Comparison of ENCODE assay signal across 29 cellular contexts in the genomic region with DNA sequence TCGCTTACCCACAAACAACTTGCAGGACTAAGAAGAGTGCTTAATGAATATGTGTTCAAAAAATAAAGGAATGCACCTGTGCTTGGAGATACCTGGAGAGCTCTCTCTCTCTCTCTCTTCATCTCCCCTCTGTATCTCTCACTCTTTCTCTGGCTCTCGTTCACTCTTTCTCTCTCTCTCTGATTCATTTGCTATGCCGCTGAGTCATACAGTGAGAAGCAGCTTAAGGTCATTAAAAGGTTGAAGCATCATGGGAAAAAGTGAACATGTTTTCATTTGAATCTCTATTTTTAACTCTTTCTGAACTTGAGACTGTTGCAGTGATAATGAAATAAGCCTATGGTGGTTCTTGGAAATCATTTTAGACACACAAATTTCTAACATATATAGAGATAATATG.
DNase-seq lines count a peak whose midpoint lies in the region; ATAC-seq, FAIRE-seq and TF ChIP-seq lines count a peak whose summit lies in the region.
"Had no signal": no experiment of that assay in that cellular context is flagged by ENCODE, and none has a peak within 500 bp of the region (broad histone marks: within the 10 kb centered on the region; RNA-seq: fewer than 3 reads in every experiment).

No MANE protein-coding gene starts in this region.

- no peak overlapping the region for H3K27ac ChIP-seq in aorta (ENCODE audit: low read depth in 1 of 2, low read length in 2 of 2)
- H3K27ac ChIP-seq: breast epithelium, coronary artery, heart right ventricle, SJSA1, spleen had no signal

- DNase-seq in A172 (ENCODE audit: low spot score) (peak; percentile 70), HFF-Myc (ENCODE audit: extremely low read depth, low read depth) (peak; percentile 16), amniotic epithelial cell (ENCODE audit: low read depth) (peak; percentile 78), fibroblast of villous mesenchyme (ENCODE audit: low read depth) (peak; percentile 0), HTR-8/SVneo (ENCODE audit: insufficient read length, low spot score) (no peak), ureter (ENCODE audit: low spot score) (no peak), aorta (no peak), NCI-H748 (lab: John Stamatoyannopoulos, UW; ENCODE audit: unreplicated experiment) (no peak)
- DNase-seq: 8988T; activated CD4-positive, alpha-beta T cell treated with anti-CD3 and anti-CD28 coated beads for 36 hours; activated CD8-positive, alpha-beta memory T cell treated with anti-CD3 and anti-CD28 coated beads for 24 hours; activated T-cell treated with anti-CD3 and anti-CD28 coated beads, Interleukin-2, amount 50 U/mL, for 1 hour; DMS79 treated with DMSO at 0.1 percent for 48 hours; endodermal cell; heart right ventricle; left cardiac atrium; MG63; naive thymus-derived CD4-positive, alpha-beta T cell; NCI-H1436; NCI-H2107; NCI-H510A treated with DMSO at 0.1 percent for 48 hours; retina; spleen; stimulated activated CD4-positive, alpha-beta T cell treated with anti-CD3 and anti-CD28 coated beads, Interleukin-2, amount 100 ng/mL, for 48 hours had no signal

- FAIRE-seq in HTR-8/SVneo (lab: Jason Lieb, UNC): no peak
- FAIRE-seq: GM12878 had no signal

- WGBS in aorta, 2 donors: 55% methylated on average over 3 of the region's 3 CpGs; no CpG with 5 or more reads in 1 of the 2 donors

- H3K4me1 ChIP-seq in aorta (ENCODE audit: control insufficient read depth in 1 of 2, insufficient read depth in 2 of 2, low read length in 2 of 2): no peaks in the 10 kb centered on the region
- H3K4me1 ChIP-seq: breast epithelium, heart right ventricle, spleen had no signal

- no peak for TF ChIP-seq CTCF in HFF-Myc (IDR thresholded peaks at IDR 0.05; ENCODE audit: low read depth, low read length, missing control alignments)
- TF ChIP-seq CTCF in fibroblast of villous mesenchyme (IDR thresholded peaks at IDR 0.05; ENCODE audit: insufficient read depth, low read depth, low read length): no peak

- intact Hi-C loops in aorta (cut with DNase I): no loop called here

- no peak for ATAC-seq in aorta (ENCODE audit: low FRiP score)
- ATAC-seq: activated CD4-positive, alpha-beta T cell treated with anti-CD3 and anti-CD28 coated beads for 36 hours; GM12878; heart right ventricle; left cardiac atrium; naive thymus-derived CD4-positive, alpha-beta T cell; stimulated activated effector memory CD8-positive, alpha-beta T cell treated with anti-CD3 and anti-CD28 coated beads, Interleukin-12 subunit alpha, Interleukin-12 subunit beta, amount 100 ng/mL, for 72 hours had no signal

- H3K4me3 ChIP-seq in HFF-Myc (replicated peaks; ENCODE audit: low read depth, low read length) (no peak overlapping the region), fibroblast of villous mesenchyme (ENCODE audit: low read depth, low read length) (no peak overlapping the region), aorta (ENCODE audit: low read length in 2 of 2) (no peak overlapping the region)
- H3K4me3 ChIP-seq: breast epithelium, coronary artery, GM12878, heart right ventricle, MG63, SJSA1, spleen had no signal

- no peaks in the 10 kb centered on the region for H3K9me3 ChIP-seq in aorta (ENCODE audit: control insufficient read depth, low read length)
- H3K9me3 ChIP-seq: breast epithelium, heart right ventricle, MG63, SJSA1, spleen had no signal

- H3K27me3 ChIP-seq in aorta (ENCODE audit: control insufficient read depth in 1 of 2, insufficient read depth in 2 of 2, low read length in 1 of 2): no peaks in the 10 kb centered on the region
- H3K27me3 ChIP-seq: breast epithelium, heart right ventricle, MG63, SJSA1, spleen had no signal

- no peaks in the 10 kb centered on the region for H3K36me3 ChIP-seq in aorta (ENCODE audit: control insufficient read depth in 1 of 2, insufficient read depth in 2 of 2, low read length in 1 of 2)
- H3K36me3 ChIP-seq: breast epithelium, heart right ventricle, MG63, SJSA1, spleen had no signal

Comparison
In these comparisons a context has a peak if more than half of its experiments do, and no peak if none do; other contexts are left out.
1. DNase-seq: peak in A172 (single experiment), HFF-Myc (single experiment), amniotic epithelial cell (single experiment) and fibroblast of villous mesenchyme (single experiment); none in HTR-8/SVneo (single experiment), ureter (single experiment), aorta (0 of 2) and NCI-H748 (single experiment).